ENCODE assay signal across 18 cellular contexts in the genomic region with DNA sequence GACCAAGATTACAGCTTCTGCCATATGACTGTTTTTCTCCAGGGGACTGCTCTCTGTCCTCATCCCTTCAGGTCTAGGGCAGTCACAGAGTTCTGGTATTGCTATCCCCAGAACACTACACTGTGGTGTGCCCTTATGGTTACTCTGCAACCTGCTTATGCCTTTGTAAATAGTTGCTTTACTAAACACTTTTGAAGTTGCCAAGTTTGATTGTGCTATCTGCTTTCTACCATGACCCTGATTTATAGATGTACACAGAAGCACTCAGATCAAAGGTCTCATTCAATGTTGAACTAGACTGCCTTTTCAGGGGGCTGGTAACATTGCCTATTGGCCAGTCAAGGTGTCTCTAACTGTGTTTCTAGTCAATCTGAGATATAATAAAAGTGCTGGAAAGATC.
DNase-seq lines count a peak whose midpoint lies in the region; ATAC-seq and TF ChIP-seq lines count a peak whose summit lies in the region.
"Had no signal": no experiment of that assay in that cellular context is flagged by ENCODE, and none has a peak within 500 bp of the region (broad histone marks: within the 10 kb centered on the region; RNA-seq: fewer than 3 reads in every experiment).

No MANE protein-coding gene starts in this region.

- peak; percentile 68 for ATAC-seq in left lobe of liver
- no peak for ATAC-seq in GM18858 (IDR thresholded peaks at IDR 0.05; ENCODE audit: unreplicated experiment)
- ATAC-seq: GM12878, GM23338, HCT116 had no signal

- H3K4me3 ChIP-seq in SU-DHL-6 (ENCODE audit: insufficient read depth, low read length, poor library complexity, severe bottlenecking) = no peak overlapping the region
- no peak overlapping the region for H3K4me3 ChIP-seq in parathyroid adenoma (ENCODE audit: low read depth, low read length)
- no peak overlapping the region for H3K4me3 ChIP-seq in uterus
- H3K4me3 ChIP-seq: GM12878, GM23338 had no signal

- H3K4me1 ChIP-seq in parathyroid adenoma (peaks cover 13% of the 10 kb centered on the region), uterus (no peaks in the 10 kb centered on the region)
- H3K4me1 ChIP-seq: Caco-2 had no signal

- H3K4me2 ChIP-seq in SU-DHL-6 (ENCODE audit: low read depth, low read length, poor library complexity, severe bottlenecking) (no peak overlapping the region), parathyroid adenoma (ENCODE audit: low read length) (no peak overlapping the region)
- H3K4me2 ChIP-seq: GM23338 had no signal

- H3K36me3 ChIP-seq in SU-DHL-6 (ENCODE audit: low read length) (no peaks in the 10 kb centered on the region), parathyroid adenoma (ENCODE audit: control insufficient read depth, insufficient read depth, low read length) (no peaks in the 10 kb centered on the region), uterus (no peaks in the 10 kb centered on the region)

- H3K79me2 ChIP-seq in SU-DHL-6 (ENCODE audit: insufficient read depth, low read length) (no peaks in the 10 kb centered on the region), parathyroid adenoma (no peaks in the 10 kb centered on the region)

- TF ChIP-seq CTCF in SU-DHL-6 (IDR thresholded peaks at IDR 0.05; ENCODE audit: insufficient read depth, low read length, poor library complexity, severe bottlenecking) (no peak), parathyroid adenoma (IDR thresholded peaks at IDR 0.05) (no peak), uterus (IDR thresholded peaks at IDR 0.05) (no peak)

- DNase-seq in left lobe of liver (ENCODE audit: low spot score) (no peak), uterus (no peak), NCI-H1092 (lab: John Stamatoyannopoulos, UW) (no peak), DMS53 (lab: John Stamatoyannopoulos, UW) (no peak)
- DNase-seq: C1 segment of cervical spinal cord; Caco-2; CD4-positive, alpha-beta memory T cell; DMS153; DMS79; EL; GDM1; H9 had no signal

- H2AFZ ChIP-seq in SU-DHL-6 (ENCODE audit: low read depth, low read length, severe bottlenecking) = peak overlapping the region; percentile 17
- peak overlapping the region; percentile 59 for H2AFZ ChIP-seq in parathyroid adenoma
- H2AFZ ChIP-seq: GM23338 had no signal

- H3K9ac ChIP-seq in SU-DHL-6 (ENCODE audit: low read length) (no peak overlapping the region), parathyroid adenoma (no peak overlapping the region)

- H4K20me1 ChIP-seq in SU-DHL-6 (ENCODE audit: low read depth, low read length) = no peaks in the 10 kb centered on the region

- H3K27me3 ChIP-seq in SU-DHL-6 (ENCODE audit: low read length) (no peaks in the 10 kb centered on the region), parathyroid adenoma (ENCODE audit: control insufficient read depth, insufficient read depth, low read length) (no peaks in the 10 kb centered on the region), uterus (no peaks in the 10 kb centered on the region)

- no peaks in the 10 kb centered on the region for H3K9me3 ChIP-seq in SU-DHL-6 (ENCODE audit: insufficient read depth, low read length)
- H3K9me3 ChIP-seq in parathyroid adenoma (ENCODE audit: control insufficient read depth, low read length) = no peaks in the 10 kb centered on the region
- no peaks in the 10 kb centered on the region for H3K9me3 ChIP-seq in uterus
- H3K9me3 ChIP-seq: Caco-2 had no signal

- H3K27ac ChIP-seq in SU-DHL-6 (ENCODE audit: low read depth, low read length) = no peak overlapping the region
- peak overlapping the region; percentile 24 for H3K27ac ChIP-seq in parathyroid adenoma
- peak overlapping the region; percentile 46 to 60 for H3K27ac ChIP-seq in uterus

- H3F3A ChIP-seq in SU-DHL-6 (ENCODE audit: insufficient read depth) = no peaks in the 10 kb centered on the region

- no peak for TF ChIP-seq POLR2A in uterus (IDR thresholded peaks at IDR 0.05)

- intact Hi-C loops in uterus (cut with DNase I; ENCODE audit: low total_unique reads) = no loop called here

- no peaks in the 10 kb centered on the region for H3K9me2 ChIP-seq in SU-DHL-6 (replicated peaks; ENCODE audit: insufficient read depth, low read length)
